Comparison of ENCODE assay signal across 1 cellular context in the genomic region with DNA sequence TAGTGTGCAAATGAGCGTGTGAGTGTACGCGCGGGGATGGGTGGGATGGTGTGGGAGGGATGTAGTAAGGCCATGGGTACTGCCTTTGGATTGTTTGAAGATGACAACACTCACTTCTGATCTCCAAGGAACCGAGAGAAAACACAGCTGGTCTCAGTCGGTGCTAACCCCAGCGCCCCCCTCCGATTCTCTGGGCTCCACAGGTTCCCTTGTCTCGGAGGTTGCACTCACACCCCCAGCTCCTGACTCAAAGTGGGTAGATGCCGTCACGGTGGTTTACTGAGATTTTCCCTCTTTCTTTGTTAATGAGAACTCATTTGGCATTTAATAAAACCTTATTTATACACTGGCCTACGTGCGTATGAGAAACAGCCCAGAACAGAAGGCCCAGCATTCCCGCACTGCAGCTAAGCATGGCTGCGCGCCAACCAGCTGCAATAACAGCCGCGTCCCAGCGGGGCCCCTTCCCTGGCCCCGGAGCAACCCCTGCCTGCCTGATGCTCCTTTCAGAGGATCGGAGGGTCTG.
TF ChIP-seq lines count a peak whose summit lies in the region.

No MANE protein-coding gene starts in this region.

TF ChIP-seq in HepG2, 621 proteins besides CTCF, POLR2A, EP300 and RAD21 (continued from another document):
- TF ChIP-seq, protein P1, sequence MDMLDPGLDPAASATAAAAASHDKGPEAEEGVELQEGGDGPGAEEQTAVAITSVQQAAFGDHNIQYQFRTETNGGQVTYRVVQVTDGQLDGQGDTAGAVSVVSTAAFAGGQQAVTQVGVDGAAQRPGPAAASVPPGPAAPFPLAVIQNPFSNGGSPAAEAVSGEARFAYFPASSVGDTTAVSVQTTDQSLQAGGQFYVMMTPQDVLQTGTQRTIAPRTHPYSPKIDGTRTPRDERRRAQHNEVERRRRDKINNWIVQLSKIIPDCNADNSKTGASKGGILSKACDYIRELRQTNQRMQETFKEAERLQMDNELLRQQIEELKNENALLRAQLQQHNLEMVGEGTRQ (IDR thresholded peaks at IDR 0.05; ENCODE audit: low read depth, low read length), result no peak
- TF ChIP-seq, protein P1 (CRISPR knock-in tag; IDR thresholded peaks at IDR 0.05; ENCODE audit: borderline replicate concordance), result no peak
- TF ChIP-seq ZNF496 (CRISPR knock-in tag; IDR thresholded peaks at IDR 0.05; ENCODE audit: insufficient replicate concordance), result no peak
TF ChIP-seq in HepG2: peak in this region for 2.
